ENCODE assay signal across 11 cellular contexts in genomic region chr2:149585317-149585885, GRCh38. TPM values are rescaled to one million over a fixed set of nuclear protein-coding genes. Genes with fewer than 3 reads are reported as not detected.
DNase-seq lines count a peak whose midpoint lies in the region; ATAC-seq, FAIRE-seq and TF ChIP-seq lines count a peak whose summit lies in the region.
"Had no signal": no experiment of that assay in that cellular context is flagged by ENCODE, and none has a peak within 500 bp of the region (broad histone marks: within the 10 kb centered on the region; RNA-seq: fewer than 3 reads in every experiment).

No MANE protein-coding gene starts in this region.

- H3K4me3 Mint-ChIP-seq in stimulated activated memory B cell treated with anti-CD40 and anti-IgM and Interleukin-4, amounts not matched to agents 10 μg/mL and 1 μg/mL and 100 μg/mL, for 72 hours, result no peak overlapping the region

- no peak for DNase-seq in right cardiac atrium
- no peak for DNase-seq in Right ventricle myocardium inferior (ENCODE audit: missing footprints)
- DNase-seq in adipocyte (ENCODE audit: low read depth), result peak; percentile 65
- DNase-seq in keratinocyte (ENCODE audit: low read depth, low spot score), result no peak
- DNase-seq in upper lobe of right lung, result no peak
- no peak for DNase-seq in MV-4-11 (lab: John Stamatoyannopoulos, UW)
- DNase-seq: activated naive CD4-positive, alpha-beta T cell treated with anti-CD3 and anti-CD28 coated beads, Interleukin-2, amount 50 U/mL, for 16 hours; DMS53; kidney glomerular epithelial cell had no signal

- TF ChIP-seq CTCF in keratinocyte (optimal IDR thresholded peaks at IDR 0.05 in 1 of 3, IDR thresholded peaks at IDR 0.05 in 1 of 3, conservative IDR thresholded peaks at IDR 0.05 in 1 of 3; ENCODE audit: extremely low read depth in 1 of 3, insufficient read depth in 2 of 3, low read length in 3 of 3), result no peak
- no peak for TF ChIP-seq CTCF in upper lobe of right lung (IDR thresholded peaks at IDR 0.05)

- H4K20me1 ChIP-seq in keratinocyte (ENCODE audit: control insufficient read depth, extremely low read depth, insufficient read depth, low read length), result no peaks in the 10 kb centered on the region

- no peak for ATAC-seq in right cardiac atrium
- no peak for ATAC-seq in Right ventricle myocardium inferior
- no peak for ATAC-seq in upper lobe of right lung
- ATAC-seq in stimulated activated memory B cell treated with anti-CD40 and anti-IgM and Interleukin-4, amounts not matched to agents 10 μg/mL and 1 μg/mL and 100 μg/mL, for 72 hours, result no peak
- ATAC-seq in GM21390 (IDR thresholded peaks at IDR 0.05; ENCODE audit: unreplicated experiment), result no peak

- H3K4me3 ChIP-seq in right cardiac atrium (ENCODE audit: low read length), result peak overlapping the region; percentile 7
- peak overlapping the region; percentile 94 for H3K4me3 ChIP-seq in adipocyte (ENCODE audit: low read length)
- peak overlapping the region in 2 of 3 experiments; percentile 75 to 88 for H3K4me3 ChIP-seq in keratinocyte (ENCODE audit: control insufficient read depth in 2 of 3, extremely low read depth in 1 of 3, insufficient read depth in 2 of 3, low read depth in 1 of 3, low read length in 3 of 3)
- H3K4me3 ChIP-seq in upper lobe of right lung, result peak overlapping the region; percentile 78

- H3K9ac ChIP-seq in adipocyte (ENCODE audit: low read length), result no peak overlapping the region
- no peak overlapping the region for H3K9ac ChIP-seq in keratinocyte (ENCODE audit: control insufficient read depth, extremely low read depth, insufficient read depth, low read length)

- WGBS in right cardiac atrium, result 95% methylated on average over 2 of the region's 2 CpGs

- H3K9me3 Mint-ChIP-seq in stimulated activated memory B cell treated with anti-CD40 and anti-IgM and Interleukin-4, amounts not matched to agents 10 μg/mL and 1 μg/mL and 100 μg/mL, for 72 hours, result no peaks in the 10 kb centered on the region

- peaks cover 10% of the 10 kb centered on the region for H3K27me3 Mint-ChIP-seq in stimulated activated memory B cell treated with anti-CD40 and anti-IgM and Interleukin-4, amounts not matched to agents 10 μg/mL and 1 μg/mL and 100 μg/mL, for 72 hours

- peaks cover 56% of the 10 kb centered on the region for H3K79me2 ChIP-seq in keratinocyte (ENCODE audit: control insufficient read depth, insufficient read depth, low read length)

- H3K27me3 ChIP-seq in right cardiac atrium (ENCODE audit: control insufficient read depth, insufficient read depth) (no peaks in the 10 kb centered on the region), adipocyte (replicated peaks; ENCODE audit: control insufficient read depth, insufficient read depth, low read length) (no peaks in the 10 kb centered on the region), keratinocyte (ENCODE audit: control insufficient read depth, extremely low read depth, insufficient read depth, low read length) (no peaks in the 10 kb centered on the region), upper lobe of right lung (no peaks in the 10 kb centered on the region)

- H3K27ac Mint-ChIP-seq in stimulated activated memory B cell treated with anti-CD40 and anti-IgM and Interleukin-4, amounts not matched to agents 10 μg/mL and 1 μg/mL and 100 μg/mL, for 72 hours, result no peak overlapping the region

- dilution Hi-C loops in keratinocyte (cut with MboI; ENCODE audit: extremely low pct_ligation_motif_present, low sequenced_read_pairs), result no loop called here

- H3K36me3 ChIP-seq in adipocyte (ENCODE audit: control insufficient read depth, insufficient read depth, low read length, severe bottlenecking) (peaks cover 42% of the 10 kb centered on the region), keratinocyte (ENCODE audit: control insufficient read depth in 2 of 2, extremely low read depth in 1 of 2, insufficient read depth in 2 of 2, low read length in 2 of 2) (peaks cover 5 to 10% of the 10 kb centered on the region in 2 experiments), upper lobe of right lung (peaks cover 45% of the 10 kb centered on the region)

- peaks cover 32% of the 10 kb centered on the region for H3K4me1 Mint-ChIP-seq in stimulated activated memory B cell treated with anti-CD40 and anti-IgM and Interleukin-4, amounts not matched to agents 10 μg/mL and 1 μg/mL and 100 μg/mL, for 72 hours

- intact Hi-C loops in right cardiac atrium (cut with DNase I), result no loop called here
- intact Hi-C loops in Right ventricle myocardium inferior (cut with DNase I), result no loop called here
- intact Hi-C loops in upper lobe of right lung (cut with DNase I), result no loop called here

- H3K4me1 ChIP-seq in right cardiac atrium (ENCODE audit: control insufficient read depth, insufficient read depth, low read length) (no peaks in the 10 kb centered on the region), adipocyte (ENCODE audit: control insufficient read depth, insufficient read depth, low read length) (peaks cover 21% of the 10 kb centered on the region), keratinocyte (ENCODE audit: control insufficient read depth, extremely low read depth, insufficient read depth, low read length) (peaks cover 15% of the 10 kb centered on the region), upper lobe of right lung (peaks cover 23% of the 10 kb centered on the region)

- no peak overlapping the region for H3K27ac ChIP-seq in right cardiac atrium (ENCODE audit: low read length)
- H3K27ac ChIP-seq in keratinocyte (ENCODE audit: control insufficient read depth, insufficient read depth, low read length), result peak overlapping the region; percentile 97
- H3K27ac ChIP-seq in upper lobe of right lung, result no peak overlapping the region

- H3K9me1 ChIP-seq in keratinocyte (ENCODE audit: control insufficient read depth, extremely low read depth, insufficient read depth, low read length), result no peaks in the 10 kb centered on the region

- H3K9me3 ChIP-seq in right cardiac atrium (ENCODE audit: control insufficient read depth, low read length) (no peaks in the 10 kb centered on the region), adipocyte (ENCODE audit: control insufficient read depth, low read length) (no peaks in the 10 kb centered on the region), keratinocyte (ENCODE audit: control insufficient read depth, low read depth, low read length) (no peaks in the 10 kb centered on the region), upper lobe of right lung (no peaks in the 10 kb centered on the region)

- FAIRE-seq in keratinocyte (lab: Jason Lieb, UNC), result no peak

- peak overlapping the region; percentile 96 for H3K4me2 ChIP-seq in keratinocyte (ENCODE audit: control insufficient read depth, extremely low read depth, insufficient read depth, low read depth, low read length)

- no peak overlapping the region for H2AFZ ChIP-seq in keratinocyte (ENCODE audit: control insufficient read depth, low read length)

- peaks cover 27% of the 10 kb centered on the region for H3K36me3 Mint-ChIP-seq in stimulated activated memory B cell treated with anti-CD40 and anti-IgM and Interleukin-4, amounts not matched to agents 10 μg/mL and 1 μg/mL and 100 μg/mL, for 72 hours

RNA-seq across cellular contexts. Expression of gene MMADHC, which starts 2.2 kb away (rescaled TPM):
- total RNA-seq in right cardiac atrium (100 to 1,000 TPM in 1 of 4 donors, 10 to 100 TPM in 3; 81.0 to 106 (median 93.9) TPM), Right ventricle myocardium inferior (110 TPM), upper lobe of right lung (70.9 TPM)
- polyA plus RNA-seq in right cardiac atrium (80.4 TPM), keratinocyte (93.8 to 140 TPM (median 99.7 TPM) in 3 replicates)
- polyA plus RNA-seq in keratinocyte (2011; ENCODE audit: low read depth), result 68.1 TPM
- polyA plus RNA-seq in keratinocyte (2011; cell fraction: cytosol; rRNA removed), result 83.2 and 134 TPM in 2 replicates
- 42.3 and 66.3 TPM in 2 replicates for polyA plus RNA-seq in keratinocyte (2011; cell fraction: nucleus; rRNA removed)
- polyA plus RNA-seq in keratinocyte (2012; ENCODE audit: low replicate concordance), result 100 and 156 TPM in 2 replicates
- 21.5 to 118 TPM (median 82.3 TPM) in 3 replicates for polyA minus RNA-seq in keratinocyte
- 80.8 TPM for polyA minus RNA-seq in keratinocyte (2011; cell fraction: cytosol; rRNA and poly(A)+ RNA removed)
- 20.9 and 34.6 TPM in 2 replicates for polyA minus RNA-seq in keratinocyte (2011; cell fraction: nucleus; rRNA and poly(A)+ RNA removed)

Comparison
In these comparisons a context has a peak if more than half of its experiments do, and no peak if none do; other contexts are left out.
1. H3K4me3 ChIP-seq: peak in every context shown above with its lines; median percentile 94 in adipocyte; 82 in keratinocyte; 78 in upper lobe of right lung; 7 in right cardiac atrium.